10 cellular contexts compared by ENCODE assay signal in the genomic region with DNA sequence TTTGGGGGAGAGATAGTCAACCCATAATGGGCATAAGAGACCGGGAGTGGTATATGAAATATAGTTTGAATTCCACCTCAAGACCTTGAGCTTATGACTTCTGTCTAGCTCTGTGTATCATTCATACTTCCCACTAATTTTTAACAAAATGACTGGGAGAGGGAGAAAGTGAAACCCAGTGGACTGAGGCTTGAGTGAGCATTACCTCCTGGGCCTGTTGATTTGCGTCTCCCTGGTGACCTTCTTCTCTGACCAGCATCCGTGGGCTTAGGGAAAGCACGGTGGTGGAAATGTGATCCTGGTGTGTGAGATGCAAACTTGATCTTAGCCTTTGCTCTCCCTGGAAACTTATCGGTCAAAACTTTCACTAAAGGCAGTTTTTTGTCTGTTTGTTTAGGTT.
A peak's percentile ranks its signal among the peaks of the same experiment; 100 is the strongest.
DNase-seq lines count a peak whose midpoint lies in the region; ATAC-seq and TF ChIP-seq lines count a peak whose summit lies in the region.
"Had no signal": no experiment of that assay in that cellular context is flagged by ENCODE, and none has a peak within 500 bp of the region (broad histone marks: within the 10 kb centered on the region; RNA-seq: fewer than 3 reads in every experiment).

No MANE protein-coding gene starts in this region.

- peak; percentile 15 for TF ChIP-seq CTCF in epithelial cell of proximal tubule (conservative IDR thresholded peaks at IDR 0.05; ENCODE audit: low read depth, low read length)

- ATAC-seq in HG03442 (IDR thresholded peaks at IDR 0.05; ENCODE audit: unreplicated experiment) = peak; percentile 68
- no peak for ATAC-seq in HG03457 (IDR thresholded peaks at IDR 0.05; ENCODE audit: unreplicated experiment)
- ATAC-seq in GM21447 (IDR thresholded peaks at IDR 0.05; ENCODE audit: unreplicated experiment) = no peak
- ATAC-seq: natural killer cell had no signal

- DNase-seq in AG08396 (ENCODE audit: low spot score) = peak; percentile 79
- peak; percentile 79 for DNase-seq in epithelial cell of proximal tubule (ENCODE audit: low read depth)
- peak; percentile 79 for DNase-seq in myocyte (ENCODE audit: low read depth)
- no peak for DNase-seq in NCI-H1694 (lab: John Stamatoyannopoulos, UW)
- no peak for DNase-seq in NCI-H82 (lab: John Stamatoyannopoulos, UW)
- DNase-seq: activated effector memory CD4-positive, alpha-beta T cell treated with anti-CD3 and anti-CD28 coated beads, Interleukin-2, amount 50 U/mL, for 16 hours; natural killer cell had no signal

- H3K4me3 ChIP-seq in epithelial cell of proximal tubule (ENCODE audit: low read depth, low read length) = no peak overlapping the region

Comparison
In these comparisons a context has a peak if more than half of its experiments do, and no peak if none do; other contexts are left out.
1. DNase-seq: peak in AG08396 (single experiment), epithelial cell of proximal tubule (single experiment) and myocyte (single experiment); none in NCI-H1694 (single experiment) and NCI-H82 (single experiment).